In genomic region chr3:52056968-52057805, GRCh38 we compare ENCODE assay signal across 8 cellular contexts. TPM values are rescaled to one million over a fixed set of nuclear protein-coding genes. Genes with fewer than 3 reads are reported as not detected.
DNase-seq lines count a peak whose midpoint lies in the region; ATAC-seq and TF ChIP-seq lines count a peak whose summit lies in the region.

No MANE protein-coding gene starts in this region.

- peak overlapping the region; percentile 8 for H3K4ac ChIP-seq in neuronal stem cell (ENCODE audit: low read length)

- no peaks in the 10 kb centered on the region for H3K27me3 ChIP-seq in GM06990 (replicated peaks; ENCODE audit: control insufficient read depth, insufficient read depth, low read length)
- no peaks in the 10 kb centered on the region for H3K27me3 ChIP-seq in gastroesophageal sphincter
- peaks cover 0 to 42% (median 0%) of the 10 kb centered on the region in 3 experiments for H3K27me3 ChIP-seq in neuronal stem cell (ENCODE audit: control insufficient read depth in 3 of 3, insufficient read depth in 3 of 3, low read depth in 1 of 3, low read length in 3 of 3)
- no peaks in the 10 kb centered on the region for H3K27me3 ChIP-seq in subcutaneous abdominal adipose tissue (ENCODE audit: control insufficient read depth in 5 of 5, insufficient read depth in 4 of 5, low read length in 5 of 5)

- DNase-seq in GM06990 (ENCODE audit: extremely low read depth, insufficient read length) = peak; percentile 99
- DNase-seq in NB4 (ENCODE audit: low read depth) = peak; percentile 98
- peak; percentile 98 for DNase-seq in SK-N-DZ (ENCODE audit: low spot score)
- peak; percentile 100 for DNase-seq in activated naive CD4-positive, alpha-beta T cell treated with anti-CD3 and anti-CD28 coated beads, Interleukin-2, amount 50 U/mL, for 16 hours
- peak; percentile 98 for DNase-seq in neuronal stem cell (ENCODE audit: low spot score)

- peak overlapping the region; percentile 81 for H3K4me2 ChIP-seq in neuronal stem cell (ENCODE audit: insufficient read depth, low read length, poor library complexity, severe bottlenecking)

- peak overlapping the region; percentile 51 for H3K23ac ChIP-seq in neuronal stem cell (ENCODE audit: low read depth, low read length, poor library complexity)

- H2AFZ ChIP-seq in neuronal stem cell (ENCODE audit: low read length) = peak overlapping the region; percentile 97

- H3K18ac ChIP-seq in neuronal stem cell (ENCODE audit: low read length) = peak overlapping the region; percentile 89

- H3K14ac ChIP-seq in neuronal stem cell (ENCODE audit: low read length) = no peak overlapping the region

- H3K4me1 ChIP-seq in gastroesophageal sphincter (peaks cover 0 to 50% (median 30%) of the 10 kb centered on the region in 3 donors), neuronal stem cell (ENCODE audit: control insufficient read depth in 2 of 2, insufficient read depth in 1 of 2, low read depth in 1 of 2, low read length in 2 of 2) (peaks cover 21 to 22% of the 10 kb centered on the region in 2 donors), subcutaneous abdominal adipose tissue (ENCODE audit: control insufficient read depth in 5 of 5, insufficient read depth in 5 of 5, low read length in 5 of 5) (peaks cover 15 to 55% (median 50%) of the 10 kb centered on the region in 5 donors)

- H4K91ac ChIP-seq in neuronal stem cell (ENCODE audit: low read depth, low read length, poor library complexity) = no peak overlapping the region

- peak overlapping the region; percentile 77 for H2AK5ac ChIP-seq in neuronal stem cell (ENCODE audit: low read depth, low read length)

- H2BK12ac ChIP-seq in neuronal stem cell (ENCODE audit: low read length) = peak overlapping the region; percentile 10

- H3K9me3 ChIP-seq in gastroesophageal sphincter (no peaks in the 10 kb centered on the region), neuronal stem cell (replicated peaks in 1 of 2; ENCODE audit: control insufficient read depth in 2 of 2, insufficient read depth in 1 of 2, low read depth in 1 of 2, low read length in 2 of 2) (no peaks in the 10 kb centered on the region), subcutaneous abdominal adipose tissue (ENCODE audit: control insufficient read depth in 5 of 5, low read length in 5 of 5) (no peaks in the 10 kb centered on the region)

- peak overlapping the region; percentile 78 for H3K4me3 ChIP-seq in GM06990 (replicated peaks; ENCODE audit: low read depth, low read length)
- peak overlapping the region; percentile 72 for H3K4me3 ChIP-seq in NB4 (ENCODE audit: low read depth, low read length)
- peak overlapping the region; percentile 43 to 85 for H3K4me3 ChIP-seq in gastroesophageal sphincter
- peak overlapping the region; percentile 77 to 80 for H3K4me3 ChIP-seq in neuronal stem cell (ENCODE audit: low read length in 2 of 2)
- peak overlapping the region; percentile 70 to 90 (median 76) for H3K4me3 ChIP-seq in subcutaneous abdominal adipose tissue (ENCODE audit: low read depth in 1 of 5, low read length in 5 of 5)

- no peak overlapping the region for H2BK5ac ChIP-seq in neuronal stem cell (ENCODE audit: low read length)

- peak overlapping the region; percentile 42 for H2BK15ac ChIP-seq in neuronal stem cell (ENCODE audit: low read length)

- H3K79me1 ChIP-seq in neuronal stem cell (ENCODE audit: low read depth, low read length) = peaks cover 9% of the 10 kb centered on the region

- peak overlapping the region; percentile 51 for H3K9ac ChIP-seq in neuronal stem cell (ENCODE audit: low read depth, low read length, poor library complexity)
- peak overlapping the region in 4 of 5 donors; percentile 47 to 80 (median 70) for H3K9ac ChIP-seq in subcutaneous abdominal adipose tissue (ENCODE audit: low read length in 5 of 5)

- no peak for TF ChIP-seq CTCF in GM06990 (IDR thresholded peaks at IDR 0.05; ENCODE audit: insufficient read depth, low read length, poor library complexity, severe bottlenecking)
- TF ChIP-seq CTCF in NB4 (IDR thresholded peaks at IDR 0.05; ENCODE audit: low read depth, low read length) = no peak
- TF ChIP-seq CTCF in gastroesophageal sphincter (IDR thresholded peaks at IDR 0.05) = no peak

- H4K8ac ChIP-seq in neuronal stem cell (ENCODE audit: low read depth, low read length) = no peak overlapping the region

- no peak overlapping the region for H2BK120ac ChIP-seq in neuronal stem cell (ENCODE audit: low read depth, low read length)

- H3K27ac ChIP-seq in gastroesophageal sphincter (peak overlapping the region; percentile 54 to 98 (median 88)), neuronal stem cell (replicated peaks; ENCODE audit: low read length) (peak overlapping the region; percentile 29), subcutaneous abdominal adipose tissue (ENCODE audit: low read depth, low read length) (peak overlapping the region; percentile 76)

- peak; percentile 29 for TF ChIP-seq POLR2A in NB4 (IDR thresholded peaks at IDR 0.05; ENCODE audit: extremely low read depth, insufficient read length)
- no peak for TF ChIP-seq POLR2A in gastroesophageal sphincter (IDR thresholded peaks at IDR 0.05)

- no peak for TF ChIP-seq EP300 in gastroesophageal sphincter (IDR thresholded peaks at IDR 0.05)

- 0% methylated on average over 1 of the region's 55 CpGs; no CpG with 5 or more reads in 1 of the 2 donors for WGBS in gastroesophageal sphincter (ENCODE audit: low coverage in 1 of 2), 2 donors
- WGBS in neuronal stem cell (ENCODE audit: extremely low coverage in 2 of 2, insufficient read length in 2 of 2, insufficient replicate concordance in 1 of 2), 2 donors = no CpG with 5 or more reads among the region's 55 CpGs

- ATAC-seq in HG02571 (IDR thresholded peaks at IDR 0.05; ENCODE audit: unreplicated experiment) (peak; percentile 70), gastroesophageal sphincter (peak; percentile 95)

- H3K36me3 ChIP-seq in GM06990 (ENCODE audit: control insufficient read depth, insufficient read depth, low read length) = peaks cover 4% of the 10 kb centered on the region
- H3K36me3 ChIP-seq in gastroesophageal sphincter = peaks cover 0 to 17% of the 10 kb centered on the region in 2 donors
- H3K36me3 ChIP-seq in neuronal stem cell (replicated peaks in 1 of 2; ENCODE audit: control insufficient read depth in 2 of 2, insufficient read depth in 2 of 2, low read length in 2 of 2) = peaks cover 16 to 21% of the 10 kb centered on the region in 2 donors
- H3K36me3 ChIP-seq in subcutaneous abdominal adipose tissue (ENCODE audit: control insufficient read depth in 5 of 5, insufficient read depth in 5 of 5, low read length in 5 of 5) = peaks cover 0 to 14% (median 8%) of the 10 kb centered on the region in 5 donors

RNA-seq across cellular contexts. Expression of gene DUSP7, which starts 0.8 kb away (rescaled TPM):
- 10.7 and 12.3 TPM in 2 replicates for polyA plus RNA-seq in SK-N-DZ (2014; cell fraction: cytosol; rRNA removed)
- polyA plus RNA-seq in SK-N-DZ (2014; cell fraction: nucleus; rRNA removed) = 7.5 and 9.8 TPM in 2 replicates
- total RNA-seq in gastroesophageal sphincter = 10 to 100 TPM; 10.2 to 18.1 (median 14.7) TPM
- 13.5 TPM for polyA plus RNA-seq in neuronal stem cell (2013, experiment 1 of 2)
- 13.8 TPM for polyA plus RNA-seq in neuronal stem cell (2013, experiment 2 of 2)

Comparison
In these comparisons a context has a peak if more than half of its experiments do, and no peak if none do; other contexts are left out.
1. Peak in every context shown above with its lines: DNase-seq, ATAC-seq, H3K4me3 ChIP-seq and H3K27ac ChIP-seq.
2. H3K27ac ChIP-seq: peak in every context shown above with its lines; median percentile 88 in gastroesophageal sphincter; 76 in subcutaneous abdominal adipose tissue; 29 in neuronal stem cell.